In the genomic region with DNA sequence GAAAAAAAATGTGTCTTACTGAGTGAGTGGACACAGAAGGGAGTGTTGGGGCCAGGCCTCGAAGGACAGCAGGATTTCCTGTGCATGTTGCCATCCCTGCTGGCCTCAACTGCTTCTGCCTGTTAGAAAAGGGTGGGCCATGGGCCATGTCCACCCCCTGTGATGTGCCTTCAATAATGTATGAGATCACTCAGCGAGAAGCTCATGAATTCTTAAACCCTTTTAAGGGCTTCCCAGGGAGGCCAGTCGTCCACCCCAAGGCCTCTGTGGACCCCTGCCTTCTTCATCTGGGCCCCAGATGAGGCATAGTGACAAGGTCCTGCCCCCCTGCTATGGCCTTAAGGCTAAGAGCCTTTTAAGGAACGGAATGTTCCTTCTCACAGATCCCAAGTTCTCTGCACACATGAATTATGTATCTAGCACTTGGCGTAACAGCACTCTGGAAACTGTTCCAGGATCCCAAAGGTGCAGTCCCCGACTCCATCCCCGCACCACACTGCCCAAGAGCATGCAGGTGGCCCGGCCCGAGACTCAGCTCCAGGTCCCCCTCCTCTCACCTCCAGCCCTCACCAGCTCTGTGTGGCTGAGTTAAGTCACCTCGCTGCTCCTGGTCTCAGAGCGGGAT, we compare ENCODE assay signal across 21 cellular contexts. TPM values are rescaled to one million over a fixed set of nuclear protein-coding genes. Genes with fewer than 3 reads are reported as not detected.
DNase-seq lines count a peak whose midpoint lies in the region; ATAC-seq and TF ChIP-seq lines count a peak whose summit lies in the region.
"Had no signal": no experiment of that assay in that cellular context is flagged by ENCODE, and none has a peak within 500 bp of the region (broad histone marks: within the 10 kb centered on the region; RNA-seq: fewer than 3 reads in every experiment).

No MANE protein-coding gene starts in this region.

- peak; percentile 47 to 73 for DNase-seq in left lung
- no peak for DNase-seq in neuronal stem cell (ENCODE audit: low spot score)
- no peak for DNase-seq in transverse colon
- DNase-seq in GM10266 (ENCODE audit: extremely low spot score), result no peak
- no peak for DNase-seq in stimulated activated CD4-positive, alpha-beta T cell treated with anti-CD3 and anti-CD28 coated beads, Interleukin-4, amount 100 ng/mL, for 1 hour
- DNase-seq: Caco-2; CD8-positive, alpha-beta T cell; GM23248; H9; HFFc6; IMR-90; KG1; MG63; NCI-H2029; NCI-H446; NCI-H524 treated with DMSO at 0.1 percent for 48 hours; NCI-H774 had no signal

- H2BK120ac ChIP-seq in neuronal stem cell (ENCODE audit: low read depth, low read length), result peak overlapping the region; percentile 51

- CTCF ChIA-PET in HEK293 (lab: Yijun Ruan, JAX), result interaction anchor here (0.7 to 1.0 kb wide), 2 partner anchors 22 to 247 kb away, joined by 3 read pairs; no protein-coding TSS in a partner anchor

- H2AFZ ChIP-seq in neuronal stem cell (ENCODE audit: low read length), result no peak overlapping the region
- H2AFZ ChIP-seq: GM23248 had no signal

- H3K36me3 ChIP-seq in HEK293 (ENCODE audit: control insufficient read depth in 2 of 2, insufficient read depth in 1 of 2, low read length in 2 of 2) (no peaks in the 10 kb centered on the region), left lung (no peaks in the 10 kb centered on the region), neuronal stem cell (replicated peaks in 1 of 2; ENCODE audit: control insufficient read depth in 2 of 2, insufficient read depth in 2 of 2, low read length in 2 of 2) (no peaks in the 10 kb centered on the region), transverse colon (no peaks in the 10 kb centered on the region)
- H3K36me3 ChIP-seq: MG63 had no signal

- TF ChIP-seq CTCF in HEK293 (tag by site-specific recombination; IDR thresholded peaks at IDR 0.05), result no peak
- no peak for TF ChIP-seq CTCF in left lung (IDR thresholded peaks at IDR 0.05)
- no peak for TF ChIP-seq CTCF in transverse colon (IDR thresholded peaks at IDR 0.05)
- TF ChIP-seq CTCF in GM10266 (IDR thresholded peaks at IDR 0.05; ENCODE audit: control insufficient read depth, insufficient read depth, low read depth, missing control alignments), result no peak

- intact Hi-C loops in left lung (cut with DNase I) (no loop called here), transverse colon (cut with DNase I; ENCODE audit: low total_unique reads) (no loop called here)

- H3K4me3 ChIP-seq in HEK293 (ENCODE audit: low read depth, low read length), result no peak overlapping the region
- H3K4me3 ChIP-seq in left lung, result no peak overlapping the region
- H3K4me3 ChIP-seq in neuronal stem cell (ENCODE audit: low read length in 2 of 2), result peak overlapping the region in 1 of 2 donors; percentile 40
- no peak overlapping the region for H3K4me3 ChIP-seq in transverse colon
- H3K4me3 ChIP-seq: GM23248, MG63 had no signal

- peak overlapping the region; percentile 27 for H3K14ac ChIP-seq in neuronal stem cell (ENCODE audit: low read length)

- no peak for TF ChIP-seq EP300 in transverse colon (IDR thresholded peaks at IDR 0.05; ENCODE audit: low read depth)

- H4K8ac ChIP-seq in neuronal stem cell (ENCODE audit: low read depth, low read length), result no peak overlapping the region

- no peak overlapping the region for H2BK15ac ChIP-seq in neuronal stem cell (ENCODE audit: low read length)

- no peaks in the 10 kb centered on the region for H3K9me3 ChIP-seq in HEK293 (ENCODE audit: control insufficient read depth, insufficient read depth, low read depth, low read length)
- H3K9me3 ChIP-seq in left lung, result no peaks in the 10 kb centered on the region
- no peaks in the 10 kb centered on the region for H3K9me3 ChIP-seq in neuronal stem cell (replicated peaks in 1 of 2; ENCODE audit: control insufficient read depth in 2 of 2, insufficient read depth in 1 of 2, low read depth in 1 of 2, low read length in 2 of 2)
- no peaks in the 10 kb centered on the region for H3K9me3 ChIP-seq in transverse colon
- H3K9me3 ChIP-seq: Caco-2, MG63 had no signal

- in situ Hi-C loops in transverse colon (cut with MboI; ENCODE audit: low pct_ligation_motif_present in 1 of 4, low pct_unique_long_range_greater_than_20kb in 1 of 4, low sequenced_read_pairs in 3 of 4), result no loop called here

- peak overlapping the region; percentile 50 for H2AK5ac ChIP-seq in neuronal stem cell (ENCODE audit: low read depth, low read length)

- H3K27ac ChIP-seq in HEK293 (ENCODE audit: extremely low read depth, low read depth, low read length) (no peak overlapping the region), left lung (peak overlapping the region; percentile 18 to 34), neuronal stem cell (replicated peaks; ENCODE audit: low read length) (no peak overlapping the region), transverse colon (peak overlapping the region in 3 of 4 donors; percentile 0 to 60 (median 49))
- H3K27ac ChIP-seq: 22Rv1, C4-2B, GM23248 had no signal

- H4K91ac ChIP-seq in neuronal stem cell (ENCODE audit: low read depth, low read length, poor library complexity), result no peak overlapping the region

- TF ChIP-seq POLR2A in transverse colon (IDR thresholded peaks at IDR 0.05), result no peak

- H3K4ac ChIP-seq in neuronal stem cell (ENCODE audit: low read length), result no peak overlapping the region

- H3K18ac ChIP-seq in neuronal stem cell (ENCODE audit: low read length), result no peak overlapping the region

- H3K27me3 ChIP-seq in left lung (no peaks in the 10 kb centered on the region), neuronal stem cell (ENCODE audit: control insufficient read depth in 3 of 3, insufficient read depth in 3 of 3, low read depth in 1 of 3, low read length in 3 of 3) (peaks cover 0 to 33% (median 0%) of the 10 kb centered on the region in 3 experiments), transverse colon (peaks cover 5% of the 10 kb centered on the region)
- H3K27me3 ChIP-seq: MG63 had no signal

- POLR2A ChIA-PET in HEK293 (lab: Yijun Ruan, JAX), result no interaction called here

- no peaks in the 10 kb centered on the region for H3K79me1 ChIP-seq in neuronal stem cell (ENCODE audit: low read depth, low read length)

- H3K9ac ChIP-seq in neuronal stem cell (ENCODE audit: low read depth, low read length, poor library complexity), result no peak overlapping the region
- H3K9ac ChIP-seq: GM23248 had no signal

- ATAC-seq in left lung (peak; percentile 85), GM21825 (IDR thresholded peaks at IDR 0.05; ENCODE audit: unreplicated experiment) (no peak)
- ATAC-seq: CD8-positive, alpha-beta T cell had no signal

- H3K4me1 ChIP-seq in HEK293 (ENCODE audit: control insufficient read depth, insufficient read depth, low read length) (no peaks in the 10 kb centered on the region), left lung (peaks cover 0 to 8% of the 10 kb centered on the region in 2 donors), neuronal stem cell (ENCODE audit: control insufficient read depth in 2 of 2, insufficient read depth in 1 of 2, low read depth in 1 of 2, low read length in 2 of 2) (peaks cover 5 to 13% of the 10 kb centered on the region in 2 donors), transverse colon (no peaks in the 10 kb centered on the region)
- H3K4me1 ChIP-seq: Caco-2 had no signal

- WGBS in neuronal stem cell (ENCODE audit: extremely low coverage in 2 of 2, insufficient read length in 2 of 2, insufficient replicate concordance in 1 of 2), 2 donors, result no CpG with 5 or more reads among the region's 11 CpGs
- WGBS in transverse colon (ENCODE audit: low coverage in 1 of 2), 2 donors, result 69% methylated on average over 11 of the region's 11 CpGs; no CpG with 5 or more reads in 1 of the 2 donors

- H2BK5ac ChIP-seq in neuronal stem cell (ENCODE audit: low read length), result peak overlapping the region; percentile 54

- no peak overlapping the region for H3K23ac ChIP-seq in neuronal stem cell (ENCODE audit: low read depth, low read length, poor library complexity)

- no peak overlapping the region for H2BK12ac ChIP-seq in neuronal stem cell (ENCODE audit: low read length)

- H3K4me2 ChIP-seq in neuronal stem cell (ENCODE audit: insufficient read depth, low read length, poor library complexity, severe bottlenecking), result no peak overlapping the region

TF ChIP-seq in HEK293, 187 proteins besides CTCF, POLR2A, EP300 and RAD21:
- TF ChIP-seq ZNF221 (tag by site-specific recombination; IDR thresholded peaks at IDR 0.05; ENCODE audit: borderline replicate concordance) (no peak), ZIC2 (tag by site-specific recombination; IDR thresholded peaks at IDR 0.05) (peak; percentile 92)

RNA-seq across cellular contexts. Expression of a gene that starts 8.9 kb away (rescaled TPM):
- total RNA-seq in left lung (10 to 100 TPM; 23.2 to 87.8 TPM), transverse colon (1 to 10 TPM; 3.5 to 6.4 (median 5.0) TPM)
- polyA plus RNA-seq in neuronal stem cell (2013, experiment 1 of 2), result 4.9 TPM
- 4.3 TPM for polyA plus RNA-seq in neuronal stem cell (2013, experiment 2 of 2)

Comparison
In these comparisons a context has a peak if more than half of its experiments do, and no peak if none do; other contexts are left out.
1. H3K27ac ChIP-seq: peak in left lung (2 of 2) and transverse colon (3 of 4); none in HEK293 (single experiment) and neuronal stem cell (single experiment).
2. DNase-seq: peak in left lung (2 of 2); none in neuronal stem cell (single experiment), transverse colon (single experiment), GM10266 (single experiment) and stimulated activated CD4-positive, alpha-beta T cell treated with anti-CD3 and anti-CD28 coated beads, Interleukin-4, amount 100 ng/mL, for 1 hour (single experiment).